In genomic region chr5:180133971-180134508, GRCh38 we compare ENCODE assay signal across 18 cellular contexts.
"Had no signal": no experiment of that assay in that cellular context is flagged by ENCODE, and none has a peak within 500 bp of the region (broad histone marks: within the 10 kb centered on the region; RNA-seq: fewer than 3 reads in every experiment).

No MANE protein-coding gene starts in this region.

- FAIRE-seq: pancreas, small intestine had no signal

- H3K4me1 Mint-ChIP-seq: central memory CD8-positive, alpha-beta T cell had no signal

- H3K36me3 ChIP-seq: pancreas, SJSA1, upper lobe of left lung had no signal

- H3K9me3 ChIP-seq: pancreas, upper lobe of left lung had no signal

- H3K27ac Mint-ChIP-seq: activated CD4-positive, alpha-beta memory T cell treated with anti-CD3 and anti-CD28 coated beads, Interleukin-2, amount 10 ng/mL, durations not matched to agents 7 days and 5 days; brain; endodermal cell; T-helper 2 cell treated with Interferon-gamma antibody and Interleukin-4, amounts not matched to agents 5 μg/mL and 100 μg/mL, for 36 hours had no signal

- H3K4me3 Mint-ChIP-seq: activated CD4-positive, alpha-beta memory T cell treated with anti-CD3 and anti-CD28 coated beads, Interleukin-2, amount 10 ng/mL, durations not matched to agents 7 days and 5 days; activated naive CD8-positive, alpha-beta T cell; brain; central memory CD8-positive, alpha-beta T cell; endodermal cell; T-helper 2 cell treated with Interferon-gamma antibody and Interleukin-4, amounts not matched to agents 5 μg/mL and 100 μg/mL, for 36 hours had no signal

- ATAC-seq: activated CD4-positive, CD25-positive, alpha-beta regulatory T cell treated with anti-CD3 and anti-CD28 coated beads, Interleukin-2, amount 50 U/mL, for 24 hours; pancreas; right cardiac atrium had no signal

- H3K36me3 Mint-ChIP-seq: activated naive CD8-positive, alpha-beta T cell; brain; immature natural killer cell had no signal

- H3K9me3 Mint-ChIP-seq: activated CD4-positive, alpha-beta memory T cell treated with anti-CD3 and anti-CD28 coated beads, Interleukin-2, amount 10 ng/mL, durations not matched to agents 7 days and 5 days; brain; central memory CD8-positive, alpha-beta T cell; endodermal cell; immature natural killer cell; T-helper 2 cell treated with Interferon-gamma antibody and Interleukin-4, amounts not matched to agents 5 μg/mL and 100 μg/mL, for 36 hours had no signal

- H3K4me3 ChIP-seq: pancreas, SJSA1, upper lobe of left lung had no signal

- H3K4me1 ChIP-seq: pancreas, SJSA1, upper lobe of left lung had no signal

- H3K27me3 ChIP-seq: pancreas, upper lobe of left lung had no signal

- DNase-seq: activated CD4-positive, alpha-beta memory T cell treated with anti-CD3 and anti-CD28 coated beads, Interleukin-2, amount 10 ng/mL, durations not matched to agents 7 days and 5 days; amygdala; endodermal cell; glutamatergic neuron; immature natural killer cell; mesenchymal stem cell; small intestine; substantia nigra; SW 1271; upper lobe of left lung had no signal

- H3K27me3 Mint-ChIP-seq: activated CD4-positive, alpha-beta memory T cell treated with anti-CD3 and anti-CD28 coated beads, Interleukin-2, amount 10 ng/mL, durations not matched to agents 7 days and 5 days had no signal

- H3K27ac ChIP-seq: pancreas, SJSA1, upper lobe of left lung had no signal
